In genomic region chr7:133275441-133276105, GRCh38 we compare ENCODE assay signal across 31 cellular contexts. TPM values are rescaled to one million over a fixed set of nuclear protein-coding genes. Genes with fewer than 3 reads are reported as not detected.
DNase-seq lines count a peak whose midpoint lies in the region; ATAC-seq and TF ChIP-seq lines count a peak whose summit lies in the region.
"Had no signal": no experiment of that assay in that cellular context is flagged by ENCODE, and none has a peak within 500 bp of the region (broad histone marks: within the 10 kb centered on the region; RNA-seq: fewer than 3 reads in every experiment).

No MANE protein-coding gene starts in this region.

- H3K9me1 ChIP-seq in IMR-90 (ENCODE audit: insufficient read depth, low read length): peaks cover 7% of the 10 kb centered on the region

- no peak overlapping the region for H2BK15ac ChIP-seq in IMR-90 (ENCODE audit: low read depth, low read length)

- no peak overlapping the region for H4K91ac ChIP-seq in IMR-90 (ENCODE audit: insufficient read depth, low read depth, low read length)

- peaks cover 46% of the 10 kb centered on the region for H3K36me3 Mint-ChIP-seq in activated naive CD8-positive, alpha-beta T cell treated with anti-CD3 and anti-CD28 coated beads for 36 hours

- peaks cover 7% of the 10 kb centered on the region for H3K4me1 Mint-ChIP-seq in activated naive CD8-positive, alpha-beta T cell treated with anti-CD3 and anti-CD28 coated beads for 36 hours
- H3K4me1 Mint-ChIP-seq: activated naive CD4-positive, alpha-beta T cell treated with anti-CD3 and anti-CD28 coated beads, Interleukin-2, amount 10 ng/mL, durations not matched to agents 7 days and 5 days had no signal

- no peak overlapping the region for H3K4me2 ChIP-seq in IMR-90 (ENCODE audit: low read depth, low read length)
- H3K4me2 ChIP-seq: A549, KMS-11, smooth muscle cell had no signal

- dilution Hi-C loops in IMR-90 (cut with HindIII; ENCODE audit: low sequenced_read_pairs, unreplicated experiment): no loop called here

- H3K27me3 Mint-ChIP-seq in activated naive CD8-positive, alpha-beta T cell treated with anti-CD3 and anti-CD28 coated beads for 36 hours: no peaks in the 10 kb centered on the region
- H3K27me3 Mint-ChIP-seq: activated naive CD4-positive, alpha-beta T cell treated with anti-CD3 and anti-CD28 coated beads, Interleukin-2, amount 10 ng/mL, durations not matched to agents 7 days and 5 days had no signal

- H3K23ac ChIP-seq in IMR-90 (ENCODE audit: low read depth, low read length): no peak overlapping the region

- intact Hi-C loops in IMR-90 (cut with micrococcal nuclease): no loop called here

- no peaks in the 10 kb centered on the region for H3K9me3 ChIP-seq in IMR-90 (ENCODE audit: control insufficient read depth, insufficient read depth, low read length)
- H3K9me3 ChIP-seq: A549, BE2C, HAP-1, heart right ventricle, ovary, stomach, thyroid gland had no signal

- TF ChIP-seq POLR2A in IMR-90 (IDR thresholded peaks at IDR 0.05; ENCODE audit: low read depth, low read length): no peak

- H3K27ac Mint-ChIP-seq in activated naive CD8-positive, alpha-beta T cell treated with anti-CD3 and anti-CD28 coated beads for 36 hours: no peak overlapping the region
- H3K27ac Mint-ChIP-seq: activated naive CD4-positive, alpha-beta T cell treated with anti-CD3 and anti-CD28 coated beads, Interleukin-2, amount 10 ng/mL, durations not matched to agents 7 days and 5 days; nephron had no signal

- H2AK5ac ChIP-seq in IMR-90 (ENCODE audit: low read depth, low read length): peak overlapping the region; percentile 11; the same call in 1 of the 2 replicates

- TF ChIP-seq RAD21 in IMR-90 (IDR thresholded peaks at IDR 0.05; ENCODE audit: low read length): no peak

- H3K4me3 ChIP-seq in IMR-90 (ENCODE audit: insufficient read depth, low read depth, low read length) (no peak overlapping the region), astrocyte of the cerebellum (ENCODE audit: low read depth, low read length) (no peak overlapping the region), fibroblast of pulmonary artery (replicated peaks; ENCODE audit: low read depth, low read length) (no peak overlapping the region)
- H3K4me3 ChIP-seq: A549, HAP-1, heart right ventricle, lung, ovary, smooth muscle cell, stomach, thyroid gland had no signal

- no peak overlapping the region for H2BK20ac ChIP-seq in IMR-90 (ENCODE audit: low read depth, low read length)

- H4K5ac ChIP-seq in IMR-90 (ENCODE audit: low read depth, low read length): no peak overlapping the region

- H2BK5ac ChIP-seq in IMR-90 (ENCODE audit: low read depth, low read length, poor library complexity, severe bottlenecking): no peak overlapping the region

- no peaks in the 10 kb centered on the region; the same call in 1 of the 2 replicates for H4K20me1 ChIP-seq in IMR-90 (ENCODE audit: insufficient read depth, low read length)

- no peak overlapping the region for H2AFZ ChIP-seq in IMR-90 (replicated peaks; ENCODE audit: low read length, poor library complexity)

- no peak overlapping the region for H3K4ac ChIP-seq in IMR-90 (ENCODE audit: low read depth, low read length)

- POLR2A ChIA-PET in IMR-90 (lab: Charles Lee; ENCODE audit: unreplicated experiment): no interaction called here

- H3K79me1 ChIP-seq in IMR-90 (ENCODE audit: low read depth in 1 of 2, low read length in 2 of 2): peaks cover 17 to 40% of the 10 kb centered on the region in 2 experiments

- H3K56ac ChIP-seq in IMR-90 (ENCODE audit: extremely low read depth, insufficient read depth, low read length): no peak overlapping the region

- H3K9ac ChIP-seq in IMR-90 (ENCODE audit: low read depth, low read length): no peak overlapping the region
- H3K9ac ChIP-seq: KMS-11 had no signal

- no peak overlapping the region for H3K18ac ChIP-seq in IMR-90 (ENCODE audit: low read depth, low read length)

- no peak overlapping the region for H4K8ac ChIP-seq in IMR-90 (ENCODE audit: low read depth in 2 of 2, low read length in 2 of 2)

- H3K9me3 Mint-ChIP-seq in activated naive CD8-positive, alpha-beta T cell treated with anti-CD3 and anti-CD28 coated beads for 36 hours: peaks cover 4% of the 10 kb centered on the region
- H3K9me3 Mint-ChIP-seq: activated naive CD4-positive, alpha-beta T cell treated with anti-CD3 and anti-CD28 coated beads, Interleukin-2, amount 10 ng/mL, durations not matched to agents 7 days and 5 days had no signal

- peaks cover 11% of the 10 kb centered on the region for H3K36me3 ChIP-seq in IMR-90 (ENCODE audit: control insufficient read depth, insufficient read depth, low read length)
- H3K36me3 ChIP-seq: ovary had no signal

- H3K27ac ChIP-seq in IMR-90 (ENCODE audit: insufficient read depth, low read length): no peak overlapping the region
- H3K27ac ChIP-seq: A549, heart right ventricle, KMS-11, ovary, stomach, thyroid gland had no signal

- in situ Hi-C loops in ACHN (cut with HindIII; ENCODE audit: low pct_ligation_motif_present, low pct_unique_long_range_greater_than_20kb, low sequenced_read_pairs): no loop called here
- in situ Hi-C loops in IMR-90 (cut with MboI; ENCODE audit: low sequenced_read_pairs): no loop called here
- in situ Hi-C loops in astrocyte of the cerebellum (cut with HindIII; ENCODE audit: low sequenced_read_pairs): no loop called here

- peak; percentile 62 for ATAC-seq in IMR-90 (ENCODE audit: low read depth)
- ATAC-seq in HG02870 (IDR thresholded peaks at IDR 0.05; ENCODE audit: unreplicated experiment): no peak
- ATAC-seq: heart right ventricle had no signal

- DNase-seq in ACHN (peak; percentile 36), IMR-90 (no peak), astrocyte of the cerebellum (ENCODE audit: low read depth) (peak; percentile 81), fibroblast of pulmonary artery (ENCODE audit: low read depth) (peak; percentile 36), AG08395 (ENCODE audit: low spot score) (no peak), NCI-H1694 treated with DMSO at 0.1 percent for 48 hours (lab: John Stamatoyannopoulos, UW) (no peak)
- no peak for DNase-seq in activated naive CD8-positive, alpha-beta T cell treated with anti-CD3 and anti-CD28 coated beads for 36 hours
- DNase-seq: activated CD4-positive, alpha-beta T cell treated with anti-CD3 and anti-CD28 coated beads, Interleukin-2, amount 50 U/mL, for 48 hours; activated CD4-positive, CD25-positive, alpha-beta regulatory T cell; activated CD8-positive, alpha-beta memory T cell treated with anti-CD3 and anti-CD28 coated beads, Interleukin-2, amount 50 U/mL, for 48 hours; activated naive CD4-positive, alpha-beta T cell treated with anti-CD3 and anti-CD28 coated beads, Interleukin-2, amount 10 ng/mL, durations not matched to agents 7 days and 5 days; BE2C; central memory CD4-positive, alpha-beta T cell; COR-L47; DMS79; heart right ventricle; MV-4-11; NCI-H1436 treated with DMSO at 0.1 percent for 48 hours; NCI-H524; SHP77 treated with DMSO at 0.1 percent for 48 hours; stimulated activated CD4-positive, alpha-beta T cell treated with anti-CD3 and anti-CD28 coated beads, Interleukin-1b, Interleukin-23, amount 100 ng/mL, for 48 hours; stomach; thyroid gland had no signal

- H3K27me3 ChIP-seq in IMR-90 (ENCODE audit: control insufficient read depth, insufficient read depth, low read length): no peaks in the 10 kb centered on the region
- H3K27me3 ChIP-seq: BE2C, heart right ventricle, ovary, stomach, thyroid gland had no signal

- H3K4me1 ChIP-seq in IMR-90 (ENCODE audit: control insufficient read depth, insufficient read depth, low read length): peaks cover 3% of the 10 kb centered on the region
- H3K4me1 ChIP-seq: A549, BE2C, thyroid gland had no signal

- TF ChIP-seq CTCF in IMR-90 (conservative IDR thresholded peaks at IDR 0.05; ENCODE audit: low read depth, low read length): no peak
- no peak for TF ChIP-seq CTCF in astrocyte of the cerebellum (IDR thresholded peaks at IDR 0.05; ENCODE audit: low read depth, low read length, missing control alignments)
- TF ChIP-seq CTCF in fibroblast of pulmonary artery (IDR thresholded peaks at IDR 0.05; ENCODE audit: low read length, missing control alignments): no peak

- H2AK9ac ChIP-seq in IMR-90 (replicated peaks; ENCODE audit: low read depth, low read length, poor library complexity): peak overlapping the region; percentile 46

- WGBS in IMR-90 (ENCODE audit: extremely low coverage in 2 of 2, insufficient read length in 1 of 2), 2 experiments: no CpG with 5 or more reads among the region's 3 CpGs

- no peak overlapping the region for H2BK120ac ChIP-seq in IMR-90 (ENCODE audit: low read depth, low read length)

- no TSS peak for BruUV-seq in IMR-90 (replicated peaks; lab: Mats Ljungman, UMichigan)

- H3K4me3 Mint-ChIP-seq in activated naive CD8-positive, alpha-beta T cell treated with anti-CD3 and anti-CD28 coated beads for 36 hours: no peak overlapping the region
- H3K4me3 Mint-ChIP-seq: activated naive CD4-positive, alpha-beta T cell treated with anti-CD3 and anti-CD28 coated beads, Interleukin-2, amount 10 ng/mL, durations not matched to agents 7 days and 5 days; nephron had no signal

- CTCF ChIA-PET in IMR-90 (lab: Yijun Ruan, JAX): no interaction called here

- no peak overlapping the region; the same call in 1 of the 2 replicates for H3K14ac ChIP-seq in IMR-90 (replicated peaks; ENCODE audit: low read depth, low read length)

TF ChIP-seq in IMR-90, 13 proteins besides CTCF, POLR2A, EP300 and RAD21:
- no peak for TF ChIP-seq SMC3 (IDR thresholded peaks at IDR 0.05; ENCODE audit: low read depth, low read length)
- TF ChIP-seq RCOR1 (IDR thresholded peaks at IDR 0.05; ENCODE audit: insufficient replicate concordance, low read length): no peak
- TF ChIP-seq CEBPB (IDR thresholded peaks at IDR 0.05; ENCODE audit: low read depth, low read length): no peak
- no peak for TF ChIP-seq ELK1 (IDR thresholded peaks at IDR 0.05; ENCODE audit: borderline replicate concordance, low read depth, low read length)
- no peak for TF ChIP-seq RFX5 (IDR thresholded peaks at IDR 0.05; ENCODE audit: low read depth, low read length)
TF ChIP-seq in IMR-90: peak in this region for 0.

RNA-seq across cellular contexts. Expression of gene EXOC4, which starts 22.7 kb away (rescaled TPM):
- 85.5 and 94.6 TPM in 2 replicates for total RNA-seq in IMR-90 (2012; rRNA removed)
- polyA plus RNA-seq in IMR-90 (2012; rRNA removed): 25.4 and 31.5 TPM in 2 replicates
- polyA plus RNA-seq in IMR-90 (2012; cell fraction: cytosol; rRNA removed): 9.3 and 11.8 TPM in 2 replicates
- 3.9 and 16.8 TPM in 2 replicates for polyA plus RNA-seq in IMR-90 (2012; cell fraction: nucleus; rRNA removed; ENCODE audit: low replicate concordance)
- 10 to 100 TPM; 41.7 to 45.7 TPM for total RNA-seq in activated naive CD8-positive, alpha-beta T cell treated with anti-CD3 and anti-CD28 coated beads for 36 hours

Comparison
In these comparisons a context has a peak if more than half of its experiments do, and no peak if none do; other contexts are left out.
1. DNase-seq: peak in ACHN (single experiment), astrocyte of the cerebellum (single experiment) and fibroblast of pulmonary artery (single experiment); none in IMR-90 (single experiment), AG08395 (single experiment), NCI-H1694 treated with DMSO at 0.1 percent for 48 hours (single experiment) and activated naive CD8-positive, alpha-beta T cell treated with anti-CD3 and anti-CD28 coated beads for 36 hours (single experiment).